ENCODE assay signal across 23 cellular contexts in the genomic region with DNA sequence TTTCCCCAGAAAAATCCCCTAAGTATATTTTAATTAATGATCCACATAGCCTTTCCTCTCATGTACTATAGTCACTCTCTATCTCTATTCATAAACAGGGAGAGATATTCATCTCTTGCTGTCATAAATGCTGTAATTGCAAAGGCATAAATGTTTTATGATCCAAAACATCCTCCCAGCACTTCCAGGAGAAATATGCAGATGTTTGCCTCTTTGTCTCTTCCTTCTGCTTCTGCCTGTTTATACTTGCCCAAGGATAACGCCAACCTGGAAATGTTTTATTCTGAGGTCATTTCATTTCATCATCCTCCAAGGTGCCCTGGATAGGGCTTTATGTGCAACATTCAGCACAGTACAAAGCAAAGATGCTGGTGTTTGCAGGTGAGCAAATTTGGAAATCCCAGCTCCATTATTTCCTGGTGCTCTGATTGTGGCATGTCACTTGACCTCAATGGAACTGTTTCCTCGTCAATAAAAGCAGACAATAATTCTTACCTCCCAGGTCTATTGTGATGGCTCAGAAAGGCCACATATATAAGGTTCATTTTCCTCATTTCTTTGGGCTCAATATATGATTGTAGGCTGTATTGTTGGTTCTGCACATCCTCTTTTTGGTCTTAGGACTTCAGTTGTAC. TPM values are rescaled to one million over a fixed set of nuclear protein-coding genes. Genes with fewer than 3 reads are reported as not detected.
DNase-seq lines count a peak whose midpoint lies in the region; ATAC-seq and TF ChIP-seq lines count a peak whose summit lies in the region.
"Had no signal": no experiment of that assay in that cellular context is flagged by ENCODE, and none has a peak within 500 bp of the region (broad histone marks: within the 10 kb centered on the region; RNA-seq: fewer than 3 reads in every experiment).

No MANE protein-coding gene starts in this region.

- H3K36me3 Mint-ChIP-seq in activated CD4-positive, alpha-beta T cell treated with anti-CD3 and anti-CD28 coated beads, Interleukin-2, amount 10 ng/mL, durations not matched to agents 7 days and 5 days (ENCODE audit: low read depth) = peaks cover 7% of the 10 kb centered on the region
- H3K36me3 Mint-ChIP-seq in activated naive CD4-positive, alpha-beta T cell treated with anti-CD3 and anti-CD28 coated beads, Interleukin-2, amount 50 U/mL, for 72 hours = no peaks in the 10 kb centered on the region
- H3K36me3 Mint-ChIP-seq: natural killer cell treated with Interleukin-12 subunit alpha and Interleukin-12 subunit beta and Interleukin-15 and Interleukin-18, amount 100 ng/mL, for 72 hours; stimulated activated memory B cell treated with anti-CD40 and anti-IgM and Interleukin-4, amounts not matched to agents 10 μg/mL and 1 μg/mL and 100 μg/mL, for 72 hours had no signal

- H3K27ac ChIP-seq in upper lobe of left lung = no peak overlapping the region
- H3K27ac ChIP-seq: brain microvascular endothelial cell, esophagus squamous epithelium, right atrium auricular region had no signal

- peak; percentile 48 for DNase-seq in NCI-H748 (lab: John Stamatoyannopoulos, UW; ENCODE audit: unreplicated experiment)
- no peak for DNase-seq in NCI-H748 treated with DMSO at 0.1 percent for 48 hours (lab: John Stamatoyannopoulos, UW)
- DNase-seq in NCI-H69 (lab: John Stamatoyannopoulos, UW) = peak; percentile 92
- DNase-seq in epithelial cell of esophagus (ENCODE audit: low read depth) = peak; percentile 86
- no peak for DNase-seq in activated CD4-positive, alpha-beta T cell treated with anti-CD3 and anti-CD28 coated beads, Interleukin-2, amount 10 ng/mL, durations not matched to agents 7 days and 5 days
- DNase-seq in activated naive CD4-positive, alpha-beta T cell treated with anti-CD3 and anti-CD28 coated beads, Interleukin-2, amount 50 U/mL, for 72 hours (ENCODE audit: low spot score in 2 of 2) = no peak
- DNase-seq in GF-D8 (lab: John Stamatoyannopoulos, UW) = no peak
- DNase-seq in upper lobe of left lung = no peak
- DNase-seq: activated CD4-positive, alpha-beta T cell treated with anti-CD3 and anti-CD28 coated beads for 1 hour; activated gamma-delta T cell treated with Interleukin-2 at 50 U/mL for 16 hours; activated T-cell treated with anti-CD3 and anti-CD28 coated beads, Interleukin-2, amount 50 U/mL, for 1 hour; BE2C; brain microvascular endothelial cell; effector CD4-positive, alpha-beta T cell; esophagus squamous epithelium; HCEC 1CT; left ventricle myocardium superior; midbrain; NCI-H774; stimulated activated CD4-positive, alpha-beta T cell treated with anti-CD3 and anti-CD28 coated beads, Interleukin-4, amount 100 ng/mL, for 1 hour had no signal

- TF ChIP-seq CTCF in epithelial cell of esophagus (IDR thresholded peaks at IDR 0.05; ENCODE audit: insufficient read depth, low read depth, low read length, missing control alignments) (no peak), upper lobe of left lung (IDR thresholded peaks at IDR 0.05) (no peak)

- no peak overlapping the region for H3K27ac Mint-ChIP-seq in activated CD4-positive, alpha-beta T cell treated with anti-CD3 and anti-CD28 coated beads, Interleukin-2, amount 10 ng/mL, durations not matched to agents 7 days and 5 days
- H3K27ac Mint-ChIP-seq in activated naive CD4-positive, alpha-beta T cell treated with anti-CD3 and anti-CD28 coated beads, Interleukin-2, amount 50 U/mL, for 72 hours = peak overlapping the region in 1 of 2 donors; percentile 66
- H3K27ac Mint-ChIP-seq: natural killer cell treated with Interleukin-12 subunit alpha and Interleukin-12 subunit beta and Interleukin-15 and Interleukin-18, amount 100 ng/mL, for 72 hours; stimulated activated memory B cell treated with anti-CD40 and anti-IgM and Interleukin-4, amounts not matched to agents 10 μg/mL and 1 μg/mL and 100 μg/mL, for 72 hours had no signal

- no peaks in the 10 kb centered on the region for H3K9me3 ChIP-seq in upper lobe of left lung
- H3K9me3 ChIP-seq: BE2C, esophagus squamous epithelium, right atrium auricular region had no signal

- H3K27me3 Mint-ChIP-seq in activated CD4-positive, alpha-beta T cell treated with anti-CD3 and anti-CD28 coated beads, Interleukin-2, amount 10 ng/mL, durations not matched to agents 7 days and 5 days = peaks cover 3% of the 10 kb centered on the region
- H3K27me3 Mint-ChIP-seq: stimulated activated memory B cell treated with anti-CD40 and anti-IgM and Interleukin-4, amounts not matched to agents 10 μg/mL and 1 μg/mL and 100 μg/mL, for 72 hours had no signal

- CTCF ChIA-PET in activated CD4-positive, alpha-beta T cell treated with anti-CD3 and anti-CD28 coated beads, Interleukin-2, amount 10 ng/mL, durations not matched to agents 7 days and 5 days (lab: Charles Lee) = interaction anchor here (1.4 kb wide), 1 partner anchor 24 kb away, joined by 3 read pairs; no protein-coding TSS in a partner anchor

- POLR2A ChIA-PET in activated CD4-positive, alpha-beta T cell treated with anti-CD3 and anti-CD28 coated beads, Interleukin-2, amount 10 ng/mL, durations not matched to agents 7 days and 5 days (lab: Charles Lee) = no interaction called here

- TF ChIP-seq EP300 in upper lobe of left lung (IDR thresholded peaks at IDR 0.05) = no peak

- 40 to 47% methylated on average over 2 of the region's 2 CpGs for WGBS in upper lobe of left lung, 2 donors

- H3K36me3 ChIP-seq in upper lobe of left lung = no peaks in the 10 kb centered on the region
- H3K36me3 ChIP-seq: BE2C, brain microvascular endothelial cell, esophagus squamous epithelium, right atrium auricular region had no signal

- peaks cover 3 to 7% (median 5%) of the 10 kb centered on the region in 4 donors for H3K4me1 ChIP-seq in upper lobe of left lung
- H3K4me1 ChIP-seq: BE2C, right atrium auricular region had no signal

- peaks cover 13% of the 10 kb centered on the region for H3K9me3 Mint-ChIP-seq in activated CD4-positive, alpha-beta T cell treated with anti-CD3 and anti-CD28 coated beads, Interleukin-2, amount 10 ng/mL, durations not matched to agents 7 days and 5 days
- H3K9me3 Mint-ChIP-seq in activated naive CD4-positive, alpha-beta T cell treated with anti-CD3 and anti-CD28 coated beads, Interleukin-2, amount 50 U/mL, for 72 hours = peaks cover 0 to 4% of the 10 kb centered on the region in 2 donors
- H3K9me3 Mint-ChIP-seq: natural killer cell treated with Interleukin-12 subunit alpha and Interleukin-12 subunit beta and Interleukin-15 and Interleukin-18, amount 100 ng/mL, for 72 hours; stimulated activated memory B cell treated with anti-CD40 and anti-IgM and Interleukin-4, amounts not matched to agents 10 μg/mL and 1 μg/mL and 100 μg/mL, for 72 hours had no signal

- H3K4me3 ChIP-seq in epithelial cell of esophagus (ENCODE audit: low read length) = no peak overlapping the region
- no peak overlapping the region for H3K4me3 ChIP-seq in upper lobe of left lung
- H3K4me3 ChIP-seq: esophagus squamous epithelium, right atrium auricular region had no signal

- ATAC-seq in activated naive CD4-positive, alpha-beta T cell treated with anti-CD3 and anti-CD28 coated beads, Interleukin-2, amount 50 U/mL, for 72 hours = no peak
- ATAC-seq in upper lobe of left lung (ENCODE audit: low FRiP score in 2 of 2) = no peak
- ATAC-seq: left ventricle myocardium superior; natural killer cell treated with Interleukin-12 subunit alpha and Interleukin-12 subunit beta and Interleukin-15 and Interleukin-18, amount 100 ng/mL, for 72 hours; stimulated activated memory B cell treated with anti-CD40 and anti-IgM and Interleukin-4, amounts not matched to agents 10 μg/mL and 1 μg/mL and 100 μg/mL, for 72 hours had no signal

- peaks cover 5% of the 10 kb centered on the region for H3K4me1 Mint-ChIP-seq in activated CD4-positive, alpha-beta T cell treated with anti-CD3 and anti-CD28 coated beads, Interleukin-2, amount 10 ng/mL, durations not matched to agents 7 days and 5 days

- H3K4me3 Mint-ChIP-seq in activated CD4-positive, alpha-beta T cell treated with anti-CD3 and anti-CD28 coated beads, Interleukin-2, amount 10 ng/mL, durations not matched to agents 7 days and 5 days = no peak overlapping the region
- H3K4me3 Mint-ChIP-seq: natural killer cell treated with Interleukin-12 subunit alpha and Interleukin-12 subunit beta and Interleukin-15 and Interleukin-18, amount 100 ng/mL, for 72 hours; stimulated activated memory B cell treated with anti-CD40 and anti-IgM and Interleukin-4, amounts not matched to agents 10 μg/mL and 1 μg/mL and 100 μg/mL, for 72 hours had no signal

- H3K27me3 ChIP-seq in upper lobe of left lung = no peaks in the 10 kb centered on the region
- H3K27me3 ChIP-seq: BE2C, brain microvascular endothelial cell, esophagus squamous epithelium, right atrium auricular region had no signal

- TF ChIP-seq POLR2A in upper lobe of left lung (IDR thresholded peaks at IDR 0.05) = no peak

RNA-seq across cellular contexts. Expression of gene TNFSF15, which starts 6.9 kb away (rescaled TPM):
- 1 to 10 TPM; 2.0 to 2.5 TPM for total RNA-seq in activated CD4-positive, alpha-beta T cell treated with anti-CD3 and anti-CD28 coated beads, Interleukin-2, amount 10 ng/mL, durations not matched to agents 7 days and 5 days
- total RNA-seq in activated naive CD4-positive, alpha-beta T cell treated with anti-CD3 and anti-CD28 coated beads, Interleukin-2, amount 50 U/mL, for 72 hours = under 1 TPM; 0.35 to 0.43 TPM
- 10 to 100 TPM in 1 of 6 donors, 1 to 10 TPM in 5; 1.4 to 11.0 (median 5.6) TPM for total RNA-seq in upper lobe of left lung
- total RNA-seq: left ventricle myocardium superior had no signal

Comparison
In these comparisons a context has a peak if more than half of its experiments do, and no peak if none do; other contexts are left out.
1. DNase-seq: peak in NCI-H748 (single experiment), NCI-H69 (single experiment) and epithelial cell of esophagus (single experiment); none in NCI-H748 treated with DMSO at 0.1 percent for 48 hours (single experiment), activated CD4-positive, alpha-beta T cell treated with anti-CD3 and anti-CD28 coated beads, Interleukin-2, amount 10 ng/mL, durations not matched to agents 7 days and 5 days (single experiment), activated naive CD4-positive, alpha-beta T cell treated with anti-CD3 and anti-CD28 coated beads, Interleukin-2, amount 50 U/mL, for 72 hours (0 of 2), GF-D8 (single experiment) and upper lobe of left lung (0 of 2).